Comparison of ENCODE assay signal across 9 cellular contexts in the genomic region with DNA sequence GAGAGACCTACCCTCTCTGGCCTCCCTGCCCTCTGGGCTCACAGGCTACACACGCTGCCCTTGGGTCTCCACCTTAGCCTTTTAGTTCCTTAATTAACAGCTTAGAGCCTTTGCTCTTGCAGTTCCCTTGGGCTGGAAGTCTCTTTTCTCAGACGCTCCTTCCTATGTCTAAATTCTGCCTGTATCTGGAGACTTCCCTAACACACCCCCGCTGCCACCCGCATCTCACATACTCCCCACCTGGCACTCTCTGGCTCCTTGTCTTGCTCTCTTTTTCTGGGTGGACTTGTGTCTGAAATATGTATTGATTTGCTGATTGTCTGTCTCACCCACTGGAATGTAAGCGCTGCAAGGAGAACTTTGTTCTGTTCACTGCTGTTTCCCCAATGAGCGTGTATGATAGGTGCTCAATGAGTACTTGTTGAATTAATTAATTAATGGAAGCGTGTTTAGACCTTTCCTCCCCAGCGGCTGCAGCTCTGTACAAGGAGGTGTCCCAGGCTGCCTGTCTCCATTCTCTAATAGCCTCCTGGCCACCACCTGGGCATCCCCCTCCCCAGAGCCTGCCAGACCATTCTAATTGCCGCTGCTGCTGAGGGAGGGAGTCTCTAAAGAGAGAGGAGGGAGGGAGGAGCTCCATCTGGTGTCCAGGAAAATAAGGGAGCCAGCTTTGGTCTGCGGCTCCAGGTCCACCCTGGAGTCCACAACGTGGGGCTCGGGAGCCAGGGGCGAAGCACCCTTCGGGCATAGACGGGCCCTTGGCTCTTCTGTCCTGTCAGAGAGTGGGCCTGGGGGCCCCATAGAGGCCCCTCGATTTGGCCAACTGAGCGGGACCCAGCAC.
DNase-seq lines count a peak whose midpoint lies in the region; ATAC-seq and TF ChIP-seq lines count a peak whose summit lies in the region.
"Had no signal": no experiment of that assay in that cellular context is flagged by ENCODE, and none has a peak within 500 bp of the region (broad histone marks: within the 10 kb centered on the region; RNA-seq: fewer than 3 reads in every experiment).

No MANE protein-coding gene starts in this region.

- H3K36me3 Mint-ChIP-seq in glutamatergic neuron (ENCODE audit: unreplicated experiment), result no peaks in the 10 kb centered on the region

- no peak overlapping the region for H3K4me3 Mint-ChIP-seq in glutamatergic neuron (ENCODE audit: unreplicated experiment)

- no peak overlapping the region for H3K9ac ChIP-seq in OCI-LY3 (ENCODE audit: low read length)

- ATAC-seq in GM21381 (IDR thresholded peaks at IDR 0.05; ENCODE audit: unreplicated experiment), result no peak
- no peak for ATAC-seq in GM19467 (IDR thresholded peaks at IDR 0.05; ENCODE audit: unreplicated experiment)

- peaks cover 4% of the 10 kb centered on the region for H3K9me3 Mint-ChIP-seq in glutamatergic neuron (ENCODE audit: unreplicated experiment)

- H3K27me3 ChIP-seq in OCI-LY3 (ENCODE audit: low read depth, low read length), result no peaks in the 10 kb centered on the region

- H3K9me3 ChIP-seq in OCI-LY3 (ENCODE audit: insufficient read depth, low read length), result no peaks in the 10 kb centered on the region

- H3K27ac Mint-ChIP-seq in glutamatergic neuron (ENCODE audit: unreplicated experiment), result no peak overlapping the region

- no peak overlapping the region for H3K4me3 ChIP-seq in OCI-LY3 (ENCODE audit: low read length)

- H3K36me3 ChIP-seq in OCI-LY3 (replicated peaks; ENCODE audit: low read depth, low read length), result no peaks in the 10 kb centered on the region

- H4K20me1 ChIP-seq in OCI-LY3 (ENCODE audit: insufficient read depth, low read length), result no peaks in the 10 kb centered on the region

- peaks cover 16% of the 10 kb centered on the region for H3K4me1 Mint-ChIP-seq in glutamatergic neuron (ENCODE audit: low read depth, unreplicated experiment)

- DNase-seq in EH (ENCODE audit: low read depth) (peak; percentile 32), glutamatergic neuron (peak; percentile 78), nucleus accumbens (lab: John Stamatoyannopoulos, UW) (peak in 40 of 56 donors; percentile 41 to 95 (median 81)), NCI-H446 (lab: John Stamatoyannopoulos, UW) (no peak)
- no peak for DNase-seq in activated CD4-positive, alpha-beta T cell treated with anti-CD3 and anti-CD28 coated beads for 1 hour

- no peak overlapping the region for H3K4me2 ChIP-seq in OCI-LY3 (ENCODE audit: low read length)

- H3K4me1 ChIP-seq in OCI-LY3 (ENCODE audit: low read length), result peaks cover 20% of the 10 kb centered on the region

- H3K27me3 Mint-ChIP-seq in glutamatergic neuron (ENCODE audit: unreplicated experiment), result peaks cover 3% of the 10 kb centered on the region

- H3K79me2 ChIP-seq in OCI-LY3 (ENCODE audit: low read length), result no peaks in the 10 kb centered on the region

- TF ChIP-seq CTCF in OCI-LY3 (IDR thresholded peaks at IDR 0.05; ENCODE audit: low read depth, low read length) (0 out of 2 replicates have a peak, but pooled peaks have one; percentile 4), glutamatergic neuron (IDR thresholded peaks at IDR 0.05; ENCODE audit: partially characterized antibody, unreplicated experiment) (no peak)

- H2AFZ ChIP-seq in OCI-LY3 (ENCODE audit: low read depth, low read length), result no peak overlapping the region

- H3K27ac ChIP-seq in OCI-LY3 (ENCODE audit: low read length), result no peak overlapping the region
- H3K27ac ChIP-seq: HL-60 had no signal

Comparison
In these comparisons a context has a peak if more than half of its experiments do, and no peak if none do; other contexts are left out.
1. DNase-seq: peak in EH (single experiment), glutamatergic neuron (single experiment) and nucleus accumbens (40 of 56); none in NCI-H446 (0 of 2) and activated CD4-positive, alpha-beta T cell treated with anti-CD3 and anti-CD28 coated beads for 1 hour (single experiment).